ENCODE assay signal across 10 cellular contexts in the genomic region with DNA sequence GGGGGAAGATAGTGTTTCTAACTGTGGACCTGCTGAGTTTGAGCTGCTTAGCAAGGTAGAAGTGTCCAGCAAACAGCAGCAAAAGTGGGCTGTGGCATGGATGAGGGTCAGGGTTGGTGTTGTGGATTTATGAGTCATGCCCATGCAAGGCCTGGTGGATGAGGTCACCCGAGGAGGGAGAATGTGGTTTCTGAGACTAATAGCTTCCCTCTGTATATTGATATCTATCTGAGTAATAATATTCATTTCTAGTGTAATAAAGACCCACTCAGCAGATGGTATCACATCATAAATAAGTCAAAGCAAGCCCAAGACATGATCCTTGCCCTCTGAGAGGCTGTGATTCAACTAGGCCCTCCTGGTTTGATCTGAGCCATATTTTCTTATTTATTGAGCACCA.
DNase-seq lines count a peak whose midpoint lies in the region; FAIRE-seq and TF ChIP-seq lines count a peak whose summit lies in the region.
"Had no signal": no experiment of that assay in that cellular context is flagged by ENCODE, and none has a peak within 500 bp of the region (broad histone marks: within the 10 kb centered on the region; RNA-seq: fewer than 3 reads in every experiment).

No MANE protein-coding gene starts in this region.

- peak; percentile 18 for DNase-seq in NOMO-1 treated with DMSO at 0.1 percent for 48 hours (lab: John Stamatoyannopoulos, UW; ENCODE audit: unreplicated experiment)
- DNase-seq in NOMO-1 treated with dmso at 0.1 percent for 144 hours (lab: John Stamatoyannopoulos, UW; ENCODE audit: unreplicated experiment): no peak
- DNase-seq in HTR-8/SVneo (ENCODE audit: insufficient read length, low spot score): peak; percentile 68
- no peak for DNase-seq in chondrocyte (ENCODE audit: low spot score)
- peak; percentile 85 for DNase-seq in skeletal muscle cell (ENCODE audit: low read depth)
- DNase-seq in GDM1 (lab: John Stamatoyannopoulos, UW): no peak
- no peak for DNase-seq in stimulated activated CD4-positive, alpha-beta T cell treated with anti-CD3 and anti-CD28 coated beads, Interleukin-4, amount 100 ng/mL, for 1 hour
- no peak for DNase-seq in SKM-1 treated with dmso at 0.1 percent for 144 hours (lab: John Stamatoyannopoulos, UW; ENCODE audit: unreplicated experiment)
- DNase-seq: AML-193 had no signal

- TF ChIP-seq CTCF in chondrocyte (IDR thresholded peaks at IDR 0.05): no peak

- no peak overlapping the region for H3K4me3 Mint-ChIP-seq in chondrocyte (ENCODE audit: unreplicated experiment)

- peaks cover 14% of the 10 kb centered on the region for H3K4me1 Mint-ChIP-seq in chondrocyte (ENCODE audit: low read depth)

- no peak overlapping the region for H3K4me3 ChIP-seq in skeletal muscle cell (ENCODE audit: low read depth, low read length)

- peaks cover 2% of the 10 kb centered on the region for H3K9me3 Mint-ChIP-seq in chondrocyte (ENCODE audit: low read depth)
- H3K9me3 Mint-ChIP-seq: IgD-negative memory B cell had no signal

- no peaks in the 10 kb centered on the region for H3K27me3 Mint-ChIP-seq in chondrocyte (ENCODE audit: low read depth)
- H3K27me3 Mint-ChIP-seq: IgD-negative memory B cell had no signal

- H3K27ac Mint-ChIP-seq in chondrocyte (ENCODE audit: unreplicated experiment): peak overlapping the region; percentile 58
- H3K27ac Mint-ChIP-seq: IgD-negative memory B cell had no signal

- no peaks in the 10 kb centered on the region for H3K36me3 Mint-ChIP-seq in chondrocyte (ENCODE audit: low read depth)

- peak; percentile 74 for FAIRE-seq in HTR-8/SVneo (lab: Jason Lieb, UNC)

Comparison
In these comparisons a context has a peak if more than half of its experiments do, and no peak if none do; other contexts are left out.
1. DNase-seq: peak in NOMO-1 treated with DMSO at 0.1 percent for 48 hours (single experiment), HTR-8/SVneo (single experiment) and skeletal muscle cell (single experiment); none in NOMO-1 treated with dmso at 0.1 percent for 144 hours (single experiment), chondrocyte (single experiment), GDM1 (single experiment), stimulated activated CD4-positive, alpha-beta T cell treated with anti-CD3 and anti-CD28 coated beads, Interleukin-4, amount 100 ng/mL, for 1 hour (single experiment) and SKM-1 treated with dmso at 0.1 percent for 144 hours (single experiment).